In genomic region chr10:19958787-19959186, GRCh38 we compare ENCODE assay signal across 2 cellular contexts.
TF ChIP-seq lines count a peak whose summit lies in the region.

No MANE protein-coding gene starts in this region.

TF ChIP-seq in GM12878, 131 proteins besides CTCF, POLR2A, EP300 and RAD21 (continues in another document):
- TF ChIP-seq SKIL (IDR thresholded peaks at IDR 0.05; ENCODE audit: low read depth, poor library complexity, severe bottlenecking), result peak; percentile 46
- no peak for TF ChIP-seq ZBTB11 (CRISPR knock-in tag; IDR thresholded peaks at IDR 0.05)
- TF ChIP-seq PAX8 (IDR thresholded peaks at IDR 0.05), result no peak
- TF ChIP-seq USF1 (IDR thresholded peaks at IDR 0.05; ENCODE audit: borderline replicate concordance, extremely low read length, insufficient read depth, low read depth, low read length), result no peak
- TF ChIP-seq CBX3 (IDR thresholded peaks at IDR 0.05; ENCODE audit: borderline replicate concordance, low read depth), result no peak
- peak; percentile 56; the same call in 1 of the 2 replicates for TF ChIP-seq PKNOX1 (IDR thresholded peaks at IDR 0.05)
- peak; percentile 79 for TF ChIP-seq MTA2 (IDR thresholded peaks at IDR 0.05; ENCODE audit: low read depth)
- TF ChIP-seq SIX5 (IDR thresholded peaks at IDR 0.05; ENCODE audit: low read depth, low read length, severe bottlenecking), result no peak
- TF ChIP-seq BCLAF1 (IDR thresholded peaks at IDR 0.05), result no peak
- TF ChIP-seq POU2F2 (IDR thresholded peaks at IDR 0.05; ENCODE audit: borderline replicate concordance, low read depth, low read length), result no peak
- no peak for TF ChIP-seq KDM1A (IDR thresholded peaks at IDR 0.05; ENCODE audit: borderline replicate concordance)
- no peak for TF ChIP-seq PML (IDR thresholded peaks at IDR 0.05; ENCODE audit: low read length)
- TF ChIP-seq ZBED1 (IDR thresholded peaks at IDR 0.05; ENCODE audit: borderline replicate concordance), result no peak
- no peak for TF ChIP-seq BCL11A (IDR thresholded peaks at IDR 0.05; ENCODE audit: low read depth, low read length)

TF ChIP-seq in GM23338, 12 proteins besides CTCF, POLR2A, EP300 and RAD21 (continued from another document):
- TF ChIP-seq ZNF462 (CRISPR knock-in tag; IDR thresholded peaks at IDR 0.05), result no peak
- no peak for TF ChIP-seq JUNB (IDR thresholded peaks at IDR 0.05; ENCODE audit: unreplicated experiment)
- TF ChIP-seq CREB1 (CRISPR knock-in tag; IDR thresholded peaks at IDR 0.05; ENCODE audit: low read depth), result no peak
- no peak for TF ChIP-seq ZNF331 (CRISPR knock-in tag; IDR thresholded peaks at IDR 0.05; ENCODE audit: low read depth)
- TF ChIP-seq REST (IDR thresholded peaks at IDR 0.05; ENCODE audit: unreplicated experiment), result no peak
- TF ChIP-seq EZH2phosphoT487 (IDR thresholded peaks at IDR 0.05; ENCODE audit: unreplicated experiment), result no peak
